In the genomic region with DNA sequence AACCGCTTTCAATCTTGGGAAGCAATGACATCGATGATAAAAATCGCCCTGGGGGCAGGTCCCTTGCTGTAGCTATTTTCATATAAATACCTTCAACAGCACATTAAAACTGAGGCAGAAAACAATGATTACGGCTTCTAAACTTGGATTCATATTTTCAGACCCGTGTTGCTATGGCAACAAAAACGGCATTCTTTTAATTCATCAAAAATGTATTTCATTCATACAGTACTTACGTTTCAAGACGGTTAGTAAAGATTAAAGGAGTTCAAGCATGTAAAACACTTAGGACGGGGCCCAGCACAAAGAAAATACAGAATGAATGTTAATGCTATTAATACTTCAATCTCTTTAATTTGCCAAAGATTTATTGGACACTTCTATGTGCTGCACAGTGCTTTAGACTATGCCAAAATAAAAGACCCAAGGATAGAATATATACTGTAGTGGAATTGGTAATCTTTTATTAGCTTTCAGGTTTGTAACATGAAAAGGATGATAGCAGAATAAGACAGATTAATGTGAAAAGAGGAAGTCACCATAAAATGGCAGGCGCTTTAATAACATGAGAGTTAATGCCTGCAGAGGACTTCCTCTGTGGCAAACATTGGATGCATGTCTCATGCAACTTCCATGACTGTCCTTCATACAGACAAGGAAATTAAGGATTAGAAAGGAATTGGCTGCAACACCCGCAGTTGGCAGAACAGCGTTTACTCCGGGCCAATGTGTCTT, we compare ENCODE assay signal across 23 cellular contexts.
"Had no signal": no experiment of that assay in that cellular context is flagged by ENCODE, and none has a peak within 500 bp of the region (broad histone marks: within the 10 kb centered on the region; RNA-seq: fewer than 3 reads in every experiment).

No MANE protein-coding gene starts in this region.

- H3K4me3 Mint-ChIP-seq: activated naive CD8-positive, alpha-beta T cell treated with anti-CD3 and anti-CD28 coated beads, Interleukin-2, amount 10 ng/mL, durations not matched to agents 7 days and 5 days; activated T-cell treated with anti-CD3 and anti-CD28 coated beads, Interleukin-2, amount 50 U/mL, for 24 hours; immature natural killer cell; natural killer cell treated with Interleukin-12 subunit alpha and Interleukin-12 subunit beta and Interleukin-15 and Interleukin-18, amount 100 ng/mL, for 72 hours; stimulated activated naive CD8-positive, alpha-beta T cell treated with anti-CD3 and anti-CD28 coated beads, Interleukin-15, Interleukin-2, amounts not matched to agents 100 ng/mL and 50 ng/mL, for 24 hours; T-helper 17 cell had no signal

- H3K27ac ChIP-seq: breast epithelium, coronary artery, esophagus muscularis mucosa, hepatocyte, left lung, thyroid gland, WERI-Rb-1 had no signal

- H3K9me3 Mint-ChIP-seq: natural killer cell treated with Interleukin-12 subunit alpha and Interleukin-12 subunit beta and Interleukin-15 and Interleukin-18, amount 100 ng/mL, for 72 hours; stimulated activated naive CD8-positive, alpha-beta T cell treated with anti-CD3 and anti-CD28 coated beads, Interleukin-15, Interleukin-2, amounts not matched to agents 100 ng/mL and 50 ng/mL, for 24 hours had no signal

- ATAC-seq: natural killer cell treated with Interleukin-12 subunit alpha and Interleukin-12 subunit beta and Interleukin-15 and Interleukin-18, amount 100 ng/mL, for 72 hours; T-helper 17 cell had no signal

- DNase-seq: activated naive CD4-positive, alpha-beta T cell; activated naive CD8-positive, alpha-beta T cell treated with anti-CD3 and anti-CD28 coated beads, Interleukin-2, amount 10 ng/mL, durations not matched to agents 7 days and 5 days; activated T-cell treated with anti-CD3 and anti-CD28 coated beads, Interleukin-2, amount 50 U/mL, for 24 hours; amniotic stem cell; cerebellar nuclear complex; glutamatergic neuron; immature natural killer cell; left lung; retina; stimulated activated CD4-positive, alpha-beta T cell treated with anti-CD3 and anti-CD28 coated beads, Interleukin-4, amount 100 ng/mL, for 4 hours; substantia nigra; T-helper 17 cell; thyroid gland; WERI-Rb-1 had no signal

- H3K27me3 Mint-ChIP-seq: activated naive CD8-positive, alpha-beta T cell treated with anti-CD3 and anti-CD28 coated beads, Interleukin-2, amount 10 ng/mL, durations not matched to agents 7 days and 5 days; activated T-cell treated with anti-CD3 and anti-CD28 coated beads, Interleukin-2, amount 50 U/mL, for 24 hours; natural killer cell treated with Interleukin-12 subunit alpha and Interleukin-12 subunit beta and Interleukin-15 and Interleukin-18, amount 100 ng/mL, for 72 hours; stimulated activated naive CD8-positive, alpha-beta T cell treated with anti-CD3 and anti-CD28 coated beads, Interleukin-15, Interleukin-2, amounts not matched to agents 100 ng/mL and 50 ng/mL, for 24 hours; T-helper 17 cell had no signal

- H3K27ac Mint-ChIP-seq: activated naive CD8-positive, alpha-beta T cell treated with anti-CD3 and anti-CD28 coated beads, Interleukin-2, amount 10 ng/mL, durations not matched to agents 7 days and 5 days; activated T-cell treated with anti-CD3 and anti-CD28 coated beads, Interleukin-2, amount 50 U/mL, for 24 hours; activated T-helper 2 cell treated with anti-CD3 and anti-CD28 coated beads, Interferon-gamma antibody, Interleukin-2, Interleukin-4, amounts not matched to agents 10 μg/mL and 5 μg/mL and 100 μg/mL, durations not matched to agents 14 hours and 24 hours and 36 hours; immature natural killer cell; natural killer cell treated with Interleukin-12 subunit alpha and Interleukin-12 subunit beta and Interleukin-15 and Interleukin-18, amount 100 ng/mL, for 72 hours; progenitor cell of endocrine pancreas; stimulated activated naive CD8-positive, alpha-beta T cell treated with anti-CD3 and anti-CD28 coated beads, Interleukin-15, Interleukin-2, amounts not matched to agents 100 ng/mL and 50 ng/mL, for 24 hours had no signal

- H3K4me3 ChIP-seq: breast epithelium, coronary artery, esophagus muscularis mucosa, hepatocyte, left lung, lung, thyroid gland had no signal
